Comparison of ENCODE assay signal across 11 cellular contexts in the genomic region with DNA sequence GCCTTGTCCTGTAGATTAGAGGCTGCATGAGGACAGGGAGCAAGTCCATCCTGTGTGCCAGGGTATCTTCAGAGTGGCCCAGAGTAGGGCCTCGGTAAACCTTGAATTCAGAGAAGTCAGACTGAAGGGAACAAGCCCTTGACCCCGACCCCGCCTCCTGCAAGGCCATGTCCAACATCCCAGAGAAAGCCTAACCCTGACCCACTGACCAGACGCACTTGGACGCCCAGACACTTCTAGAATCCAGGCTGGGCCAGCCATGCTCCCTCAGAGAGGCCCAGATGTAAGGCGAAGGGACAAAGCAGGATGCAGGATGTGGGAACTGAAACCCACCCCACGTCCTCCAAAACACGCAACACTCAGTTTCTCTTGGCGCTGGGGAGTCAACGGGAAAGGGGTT. TPM values are rescaled to one million over a fixed set of nuclear protein-coding genes. Genes with fewer than 3 reads are reported as not detected.
A peak's percentile ranks its signal among the peaks of the same experiment; 100 is the strongest.
DNase-seq lines count a peak whose midpoint lies in the region; ATAC-seq, FAIRE-seq and TF ChIP-seq lines count a peak whose summit lies in the region.
"Had no signal": no experiment of that assay in that cellular context is flagged by ENCODE, and none has a peak within 500 bp of the region (broad histone marks: within the 10 kb centered on the region; RNA-seq: fewer than 3 reads in every experiment).

No MANE protein-coding gene starts in this region.

- H3K4me3 ChIP-seq in HepG2 (replicated peaks in 1 of 3; ENCODE audit: insufficient read depth in 1 of 3, low read depth in 2 of 3, low read length in 3 of 3) (no peak overlapping the region), right lobe of liver (no peak overlapping the region), Peyer's patch (no peak overlapping the region)

- no TSS peak for BruUV-seq in HepG2 (replicated peaks; lab: Mats Ljungman, UMichigan)

- H3K4me1 ChIP-seq in HepG2 (ENCODE audit: insufficient read depth, low read length) = peaks cover 47% of the 10 kb centered on the region
- H3K4me1 ChIP-seq in right lobe of liver = peaks cover 0 to 53% (median 18%) of the 10 kb centered on the region in 4 donors
- peaks cover 15 to 87% (median 32%) of the 10 kb centered on the region in 4 donors for H3K4me1 ChIP-seq in Peyer's patch

- ATAC-seq in HepG2 (no peak), right lobe of liver (no peak), naive B cell (ENCODE audit: low read depth in 2 of 2) (no peak), GM21529 (IDR thresholded peaks at IDR 0.05; ENCODE audit: unreplicated experiment) (no peak), HG03039 (IDR thresholded peaks at IDR 0.05; ENCODE audit: unreplicated experiment) (no peak)
- no peak for ATAC-seq in activated naive CD8-positive, alpha-beta T cell treated with anti-CD3 and anti-CD28 coated beads, Interleukin-2, amount 10 ng/mL, durations not matched to agents 7 days and 5 days (ENCODE audit: low read depth)

- no peak for TF ChIP-seq RAD21 in HepG2 (CRISPR knock-in tag; IDR thresholded peaks at IDR 0.05)

- H4K20me1 ChIP-seq in HepG2 (ENCODE audit: insufficient read depth, low read length) = peaks cover 69% of the 10 kb centered on the region; the same call in 1 of the 2 replicates

- H3K9ac ChIP-seq in HepG2 (ENCODE audit: insufficient read depth, low read depth, low read length) = no peak overlapping the region

- POLR2A ChIA-PET in HepG2 (lab: Yijun Ruan, JAX) = no interaction called here
- POLR2A ChIA-PET in activated naive CD8-positive, alpha-beta T cell treated with anti-CD3 and anti-CD28 coated beads, Interleukin-2, amount 10 ng/mL, durations not matched to agents 7 days and 5 days (lab: Charles Lee) = no interaction called here

- peak overlapping the region; percentile 28 for H3K27ac Mint-ChIP-seq in activated naive CD8-positive, alpha-beta T cell treated with anti-CD3 and anti-CD28 coated beads, Interleukin-2, amount 10 ng/mL, durations not matched to agents 7 days and 5 days
- H3K27ac Mint-ChIP-seq in naive B cell = peak overlapping the region in 4 of 6 donors; percentile 70 to 95 (median 78)

- peaks cover 81% of the 10 kb centered on the region for H3K79me2 ChIP-seq in HepG2 (ENCODE audit: insufficient read depth, low read length)

- peaks cover 57% of the 10 kb centered on the region for H3K4me1 Mint-ChIP-seq in activated naive CD8-positive, alpha-beta T cell treated with anti-CD3 and anti-CD28 coated beads, Interleukin-2, amount 10 ng/mL, durations not matched to agents 7 days and 5 days
- H3K4me1 Mint-ChIP-seq in naive B cell = peaks cover 69 to 85% (median 84%) of the 10 kb centered on the region in 3 donors

- H3K4me3 Mint-ChIP-seq in activated naive CD8-positive, alpha-beta T cell treated with anti-CD3 and anti-CD28 coated beads, Interleukin-2, amount 10 ng/mL, durations not matched to agents 7 days and 5 days = no peak overlapping the region
- peak overlapping the region in 5 of 8 donors; percentile 32 to 70 (median 48) for H3K4me3 Mint-ChIP-seq in naive B cell

- intact Hi-C loops in HepG2 (cut with micrococcal nuclease; ENCODE audit: unreplicated experiment) = no loop called here
- intact Hi-C loops in right lobe of liver (cut with DNase I) = no loop called here

- no peaks in the 10 kb centered on the region for H3K9me3 Mint-ChIP-seq in activated naive CD8-positive, alpha-beta T cell treated with anti-CD3 and anti-CD28 coated beads, Interleukin-2, amount 10 ng/mL, durations not matched to agents 7 days and 5 days
- H3K9me3 Mint-ChIP-seq in naive B cell = no peaks in the 10 kb centered on the region

- H3K27ac ChIP-seq in HepG2 (ENCODE audit: extremely low read length, insufficient read depth, low read length) = no peak overlapping the region
- H3K27ac ChIP-seq in right lobe of liver = peak overlapping the region in 1 of 3 donors; percentile 43
- H3K27ac ChIP-seq in Peyer's patch = peak overlapping the region in 2 of 4 donors; percentile 33 to 68

- TF ChIP-seq POLR2A in HepG2 (IDR thresholded peaks at IDR 0.05; ENCODE audit: insufficient read depth in 1 of 2, low read depth in 2 of 2, low read length in 2 of 2) (no peak), right lobe of liver (IDR thresholded peaks at IDR 0.05) (no peak), Peyer's patch (IDR thresholded peaks at IDR 0.05) (no peak)

- TF ChIP-seq EP300 in HepG2 (IDR thresholded peaks at IDR 0.05; ENCODE audit: low read depth in 2 of 2, low read length in 2 of 2) (no peak), HepG2 (CRISPR knock-in tag; IDR thresholded peaks at IDR 0.05; ENCODE audit: borderline replicate concordance) (no peak)

- H3K36me3 ChIP-seq in HepG2 (replicated peaks in 1 of 2; ENCODE audit: control insufficient read depth in 1 of 2, insufficient read depth in 2 of 2, low read length in 2 of 2) (peaks cover 25 to 58% of the 10 kb centered on the region in 2 experiments), right lobe of liver (peaks cover 0 to 11% (median 2%) of the 10 kb centered on the region in 4 donors), Peyer's patch (peaks cover 0 to 34% (median 0%) of the 10 kb centered on the region in 3 donors)

- H2AFZ ChIP-seq in HepG2 (ENCODE audit: low read length) = no peak overlapping the region

- peaks cover 25% of the 10 kb centered on the region for H3K36me3 Mint-ChIP-seq in activated naive CD8-positive, alpha-beta T cell treated with anti-CD3 and anti-CD28 coated beads, Interleukin-2, amount 10 ng/mL, durations not matched to agents 7 days and 5 days
- no peaks in the 10 kb centered on the region for H3K36me3 Mint-ChIP-seq in naive B cell

- WGBS in HepG2 (ENCODE audit: low lambda C conversion rate) = 92% methylated on average over 6 of the region's 10 CpGs
- 53% methylated on average over 4 of the region's 10 CpGs for WGBS in right lobe of liver (ENCODE audit: insufficient coverage, low coverage, low lambda C conversion rate, missing lambda C conversion rate)

- H3K9me3 ChIP-seq in HepG2 (ENCODE audit: low read length) (no peaks in the 10 kb centered on the region), right lobe of liver (no peaks in the 10 kb centered on the region), Peyer's patch (no peaks in the 10 kb centered on the region)

- in situ Hi-C loops in HepG2 (cut with HindIII; ENCODE audit: extremely low pct_ligation_motif_present, low pct_unique_long_range_greater_than_20kb) = no loop called here

- no peak for FAIRE-seq in HepG2 (lab: Jason Lieb, UNC)

- H3K4me2 ChIP-seq in HepG2 (ENCODE audit: low read depth, low read length) = no peak overlapping the region

- DNase-seq in HepG2 (ENCODE audit: low spot score) = no peak
- no peak for DNase-seq in right lobe of liver
- DNase-seq in activated naive CD8-positive, alpha-beta T cell treated with anti-CD3 and anti-CD28 coated beads, Interleukin-2, amount 10 ng/mL, durations not matched to agents 7 days and 5 days = no peak
- DNase-seq in naive B cell = no peak
- no peak for DNase-seq in hypothalamus (lab: John Stamatoyannopoulos, UW)
- DNase-seq in Peyer's patch = no peak
- DNase-seq: activated gamma-delta T cell, cortex of kidney, H7 had no signal

- no peaks in the 10 kb centered on the region for H3K27me3 Mint-ChIP-seq in activated naive CD8-positive, alpha-beta T cell treated with anti-CD3 and anti-CD28 coated beads, Interleukin-2, amount 10 ng/mL, durations not matched to agents 7 days and 5 days
- H3K27me3 Mint-ChIP-seq in naive B cell = no peaks in the 10 kb centered on the region

- no peaks in the 10 kb centered on the region for H3K27me3 ChIP-seq in HepG2 (ENCODE audit: control insufficient read depth in 1 of 2, insufficient read depth in 2 of 2, low read length in 2 of 2)
- no peaks in the 10 kb centered on the region for H3K27me3 ChIP-seq in right lobe of liver
- H3K27me3 ChIP-seq in Peyer's patch = no peaks in the 10 kb centered on the region

- CTCF ChIA-PET in HepG2 (lab: Yijun Ruan, JAX; ENCODE audit: low intra/inter-chr PET ratio, low total read pairs) = no interaction called here

- TF ChIP-seq CTCF in HepG2 (CRISPR knock-in tag; IDR thresholded peaks at IDR 0.05) = no peak
- no peak for TF ChIP-seq CTCF in right lobe of liver (IDR thresholded peaks at IDR 0.05)
- TF ChIP-seq CTCF in Peyer's patch (IDR thresholded peaks at IDR 0.05) = no peak

RNA-seq across cellular contexts. Expression of a gene that starts 13.2 kb away (rescaled TPM):
- total RNA-seq in HepG2 (2016; rRNA removed; fragmentation: Illumina TruSeq; extraction: Trizol) (26.2 and 29.8 TPM in 2 replicates), right lobe of liver (100 to 1,000 TPM in 1 of 6 experiments, 10 to 100 TPM in 5; 70.1 to 155 (median 79.1) TPM), Peyer's patch (100 to 1,000 TPM; 191 to 352 (median 266) TPM)
- total RNA-seq in HepG2 (2016; cell fraction: cytosol; rRNA removed; fragmentation: Illumina TruSeq; extraction: Trizol; ENCODE audit: low read depth) = 11.3 and 13.0 TPM in 2 replicates
- 22.8 and 24.5 TPM in 2 replicates for total RNA-seq in HepG2 (2016; cell fraction: insoluble cytoplasmic fraction; rRNA removed; fragmentation: Illumina TruSeq; extraction: Trizol)
- total RNA-seq in HepG2 (2016; cell fraction: membrane; rRNA removed; fragmentation: Illumina TruSeq; extraction: Trizol) = 28.9 and 33.7 TPM in 2 replicates
- total RNA-seq in HepG2 (2016; cell fraction: nucleus; rRNA removed; fragmentation: Illumina TruSeq; extraction: Trizol) = 16.2 and 22.2 TPM in 2 replicates
- polyA plus RNA-seq in HepG2 (2011; rRNA removed) (45.9 and 48.7 TPM in 2 replicates), naive B cell (ENCODE audit: low read depth in 6 of 6) (10 to 100 TPM; 36.2 to 68.2 (median 55.5) TPM)
- polyA plus RNA-seq in HepG2 (2011; cell fraction: cytosol; rRNA removed) = 40.8 and 45.3 TPM in 2 replicates
- polyA plus RNA-seq in HepG2 (2011; cell fraction: nucleus; rRNA removed) = 57.3 and 59.8 TPM in 2 replicates
- polyA plus RNA-seq in HepG2 (2012) = 52.5 and 57.8 TPM in 2 replicates
- polyA plus RNA-seq in HepG2 (2016; cell fraction: cytosol; fragmentation: Illumina TruSeq; extraction: Trizol; ENCODE audit: low read depth) = 16.8 and 17.8 TPM in 2 replicates
- polyA plus RNA-seq in HepG2 (2016; cell fraction: insoluble cytoplasmic fraction; fragmentation: Illumina TruSeq; extraction: Trizol; ENCODE audit: low read depth) = 26.4 and 35.7 TPM in 2 replicates
- 31.5 and 33.1 TPM in 2 replicates for polyA plus RNA-seq in HepG2 (2016; cell fraction: membrane; fragmentation: Illumina TruSeq; extraction: Trizol; ENCODE audit: low read depth)
- polyA plus RNA-seq in HepG2 (2016; cell fraction: nucleus; fragmentation: Illumina TruSeq; extraction: Trizol; ENCODE audit: insufficient read depth, low read depth) = 29.8 and 34.0 TPM in 2 replicates
- 45.2 and 73.0 TPM in 2 replicates for polyA minus RNA-seq in HepG2 (2011; rRNA and poly(A)+ RNA removed; ENCODE audit: low replicate concordance)
- polyA minus RNA-seq in HepG2 (2011; cell fraction: cytosol; rRNA and poly(A)+ RNA removed) = 45.8 and 51.1 TPM in 2 replicates
- 50.0 and 60.3 TPM in 2 replicates for polyA minus RNA-seq in HepG2 (2011; cell fraction: nucleus; rRNA and poly(A)+ RNA removed)
- total RNA-seq in activated naive CD8-positive, alpha-beta T cell treated with anti-CD3 and anti-CD28 coated beads, Interleukin-2, amount 10 ng/mL, durations not matched to agents 7 days and 5 days = 100 to 1,000 TPM; 172 to 176 TPM

RNA-seq across cellular contexts. Expression of a gene that starts 47.2 kb away (rescaled TPM):
- total RNA-seq in HepG2 (2016; rRNA removed; fragmentation: Illumina TruSeq; extraction: Trizol) (31.9 and 33.8 TPM in 2 replicates), right lobe of liver (100 to 1,000 TPM; 192 to 869 (median 343) TPM), Peyer's patch (100 to 1,000 TPM; 143 to 690 (median 479) TPM)
- 15.0 and 22.4 TPM in 2 replicates for total RNA-seq in HepG2 (2016; cell fraction: cytosol; rRNA removed; fragmentation: Illumina TruSeq; extraction: Trizol; ENCODE audit: low read depth)
- 27.5 and 35.1 TPM in 2 replicates for total RNA-seq in HepG2 (2016; cell fraction: insoluble cytoplasmic fraction; rRNA removed; fragmentation: Illumina TruSeq; extraction: Trizol)
- total RNA-seq in HepG2 (2016; cell fraction: membrane; rRNA removed; fragmentation: Illumina TruSeq; extraction: Trizol) = 43.3 and 53.5 TPM in 2 replicates
- total RNA-seq in HepG2 (2016; cell fraction: nucleus; rRNA removed; fragmentation: Illumina TruSeq; extraction: Trizol) = 37.4 and 44.4 TPM in 2 replicates
- polyA plus RNA-seq in HepG2 (2011; rRNA removed) (1,506 and 1,892 TPM in 2 replicates), naive B cell (ENCODE audit: low read depth in 6 of 6) (1 to 10 TPM in 3 of 6 donors, under 1 TPM in 2, not detected in 1; 0.23 to 1.8 (median 1.1) TPM)
- 1,827 and 1,911 TPM in 2 replicates for polyA plus RNA-seq in HepG2 (2011; cell fraction: cytosol; rRNA removed)
- 579 and 581 TPM in 2 replicates for polyA plus RNA-seq in HepG2 (2011; cell fraction: nucleus; rRNA removed)
- polyA plus RNA-seq in HepG2 (2012) = 440 and 606 TPM in 2 replicates
- polyA plus RNA-seq in HepG2 (2016; cell fraction: cytosol; fragmentation: Illumina TruSeq; extraction: Trizol; ENCODE audit: low read depth) = 58.7 and 88.7 TPM in 2 replicates
- 65.0 and 89.5 TPM in 2 replicates for polyA plus RNA-seq in HepG2 (2016; cell fraction: insoluble cytoplasmic fraction; fragmentation: Illumina TruSeq; extraction: Trizol; ENCODE audit: low read depth)
- 111 and 130 TPM in 2 replicates for polyA plus RNA-seq in HepG2 (2016; cell fraction: membrane; fragmentation: Illumina TruSeq; extraction: Trizol; ENCODE audit: low read depth)
- polyA plus RNA-seq in HepG2 (2016; cell fraction: nucleus; fragmentation: Illumina TruSeq; extraction: Trizol; ENCODE audit: insufficient read depth, low read depth) = 94.5 and 99.0 TPM in 2 replicates
- polyA minus RNA-seq in HepG2 (2011; rRNA and poly(A)+ RNA removed; ENCODE audit: low replicate concordance) = 1.3 and 2,208 TPM in 2 replicates
- 329 and 350 TPM in 2 replicates for polyA minus RNA-seq in HepG2 (2011; cell fraction: cytosol; rRNA and poly(A)+ RNA removed)
- polyA minus RNA-seq in HepG2 (2011; cell fraction: nucleus; rRNA and poly(A)+ RNA removed) = 159 and 243 TPM in 2 replicates
- total RNA-seq in activated naive CD8-positive, alpha-beta T cell treated with anti-CD3 and anti-CD28 coated beads, Interleukin-2, amount 10 ng/mL, durations not matched to agents 7 days and 5 days = not detected

Comparison
In these comparisons a context has a peak if more than half of its experiments do, and no peak if none do; other contexts are left out.
1. RNA of a gene that starts 47.2 kb away (total RNA-seq): 143 to 690 TPM in Peyer's patch, 192 to 869 TPM in right lobe of liver and 15.0 to 53.5 TPM in HepG2; not detected in activated naive CD8-positive, alpha-beta T cell treated with anti-CD3 and anti-CD28 coated beads, Interleukin-2, amount 10 ng/mL, durations not matched to agents 7 days and 5 days; every median in the first group is over 10 times any median in the second.